24 cellular contexts compared by ENCODE assay signal in genomic region chr16:51550785-51551184, GRCh38.
DNase-seq lines count a peak whose midpoint lies in the region; ATAC-seq, FAIRE-seq and TF ChIP-seq lines count a peak whose summit lies in the region.
"Had no signal": no experiment of that assay in that cellular context is flagged by ENCODE, and none has a peak within 500 bp of the region (broad histone marks: within the 10 kb centered on the region; RNA-seq: fewer than 3 reads in every experiment).

No MANE protein-coding gene starts in this region.

- 55% methylated on average over 2 of the region's 2 CpGs for WGBS in A549 (ENCODE audit: missing lambda C conversion rate)
- 41% methylated on average over 2 of the region's 2 CpGs for WGBS in esophagus muscularis mucosa

- POLR2A ChIA-PET in A549 (lab: Yijun Ruan, JAX), result no interaction called here

- H3K4me3 Mint-ChIP-seq in progenitor cell of endocrine pancreas (ENCODE audit: low read depth), result no peak overlapping the region
- H3K4me3 Mint-ChIP-seq: CD4-positive, alpha-beta T cell; GM23338; IgD-negative memory B cell had no signal

- no peak overlapping the region for H3K27ac Mint-ChIP-seq in progenitor cell of endocrine pancreas
- H3K27ac Mint-ChIP-seq: CD4-positive, alpha-beta T cell; GM23338; IgD-negative memory B cell had no signal

- TF ChIP-seq CTCF in A549 (IDR thresholded peaks at IDR 0.05) (no peak), esophagus muscularis mucosa (IDR thresholded peaks at IDR 0.05) (no peak), progenitor cell of endocrine pancreas (IDR thresholded peaks at IDR 0.05; ENCODE audit: unreplicated experiment) (no peak)

- intact Hi-C loops in esophagus muscularis mucosa (cut with DNase I), result no loop called here

- TF ChIP-seq EP300 in A549 (IDR thresholded peaks at IDR 0.05) (no peak), esophagus muscularis mucosa (IDR thresholded peaks at IDR 0.05) (no peak)

- H3K36me3 Mint-ChIP-seq in progenitor cell of endocrine pancreas (ENCODE audit: insufficient read depth), result no peaks in the 10 kb centered on the region
- H3K36me3 Mint-ChIP-seq: IgD-negative memory B cell had no signal

- TF ChIP-seq POLR2A in A549 (IDR thresholded peaks at IDR 0.05; ENCODE audit: low read length) (no peak), esophagus muscularis mucosa (IDR thresholded peaks at IDR 0.05; ENCODE audit: low read depth) (no peak)

- no peaks in the 10 kb centered on the region for H3K27me3 ChIP-seq in HAP-1 (ENCODE audit: low read depth)
- peaks cover 0 to 7% (median 0%) of the 10 kb centered on the region in 4 donors for H3K27me3 ChIP-seq in esophagus muscularis mucosa
- H3K27me3 ChIP-seq: BLaER1 had no signal

- H3K4me2 ChIP-seq in A549, result no peak overlapping the region
- H3K4me2 ChIP-seq: BLaER1, GM23338, SK-N-SH had no signal

- FAIRE-seq in A549 (lab: Jason Lieb, UNC), result no peak
- FAIRE-seq: HTR-8/SVneo had no signal

- CTCF ChIA-PET in A549 (lab: Yijun Ruan, JAX), result interaction anchor here (0.6 to 1.5 kb wide), 2 partner anchors 34 to 255 kb away, joined by 3 read pairs; no protein-coding TSS in a partner anchor

- H3K9me3 Mint-ChIP-seq in progenitor cell of endocrine pancreas (ENCODE audit: low read depth), result no peaks in the 10 kb centered on the region
- H3K9me3 Mint-ChIP-seq: GM23338 had no signal

- ATAC-seq in A549, result no peak
- no peak for ATAC-seq in GM21367 (IDR thresholded peaks at IDR 0.05; ENCODE audit: unreplicated experiment)
- no peak for ATAC-seq in HG02973 (IDR thresholded peaks at IDR 0.05; ENCODE audit: unreplicated experiment)
- ATAC-seq: GM23338, HCT116 had no signal

- no peak for DNase-seq in A549 (ENCODE audit: low read depth in 1 of 2, low spot score in 1 of 2)
- peak; percentile 48 to 51 for DNase-seq in HAP-1 (ENCODE audit: low spot score in 2 of 2)
- DNase-seq in NCI-H526 (lab: John Stamatoyannopoulos, UW), result peak; percentile 19 to 50
- peak; percentile 17 for DNase-seq in esophagus muscularis mucosa (ENCODE audit: extremely low spot score)
- DNase-seq in progenitor cell of endocrine pancreas (ENCODE audit: low spot score, unreplicated experiment), result no peak
- DNase-seq: ACHN; CD4-positive, alpha-beta T cell; COR-L47; DMS79 treated with DMSO at 0.1 percent for 48 hours; Karpas-422; NCI-H1436 treated with DMSO at 0.1 percent for 48 hours; NCI-H2171 treated with DMSO at 0.1 percent for 48 hours; NK-92 treated with Interleukin-12 subunit alpha and Interleukin-12 subunit beta, amount 100 ng/mL, for 24 hours; SIG-M5; SK-N-SH; T-helper 2 cell had no signal

- no peak for TF ChIP-seq RAD21 in A549 (conservative IDR thresholded peaks at IDR 0.05 in 1 of 2, IDR thresholded peaks at IDR 0.05 in 1 of 2)

- H3K4me3 ChIP-seq in A549 (no peak overlapping the region), HAP-1 (no peak overlapping the region), esophagus muscularis mucosa (no peak overlapping the region)
- H3K4me3 ChIP-seq: BLaER1, GM23338 had no signal

- H3K27me3 Mint-ChIP-seq in progenitor cell of endocrine pancreas, result peaks cover 23% of the 10 kb centered on the region
- H3K27me3 Mint-ChIP-seq: CD4-positive, alpha-beta T cell had no signal

- in situ Hi-C loops in HAP-1 (cut with MboI; ENCODE audit: low sequenced_read_pairs), result no loop called here

- peak overlapping the region; percentile 7 to 16; a peak in 1 of 6 replicates for H3K27ac ChIP-seq in A549
- no peak overlapping the region for H3K27ac ChIP-seq in esophagus muscularis mucosa (replicated peaks in 1 of 4)
- H3K27ac ChIP-seq: BLaER1, RWPE1 had no signal

- no peaks in the 10 kb centered on the region for H3K36me3 ChIP-seq in HAP-1 (replicated peaks)
- no peaks in the 10 kb centered on the region for H3K36me3 ChIP-seq in esophagus muscularis mucosa
- H3K36me3 ChIP-seq: BLaER1 had no signal

- H3K9me3 ChIP-seq in A549, result no peaks in the 10 kb centered on the region
- no peaks in the 10 kb centered on the region for H3K9me3 ChIP-seq in HAP-1
- H3K9me3 ChIP-seq in esophagus muscularis mucosa, result peaks cover 0 to 3% (median 0%) of the 10 kb centered on the region in 4 donors
- H3K9me3 ChIP-seq: BLaER1, SK-N-SH had no signal

- H3K4me1 Mint-ChIP-seq in progenitor cell of endocrine pancreas (ENCODE audit: low read depth), result peaks cover 21% of the 10 kb centered on the region
- H3K4me1 Mint-ChIP-seq: IgD-negative memory B cell had no signal

- H3K4me1 ChIP-seq in A549 (peaks cover 2% of the 10 kb centered on the region), HAP-1 (peaks cover 17% of the 10 kb centered on the region), esophagus muscularis mucosa (no peaks in the 10 kb centered on the region)

TF ChIP-seq in A549, 52 proteins besides CTCF, POLR2A, EP300 and RAD21:
- no peak for TF ChIP-seq HES2 (IDR thresholded peaks at IDR 0.05)
- no peak for TF ChIP-seq FOSL2 (IDR thresholded peaks at IDR 0.05)
- TF ChIP-seq FOSL2 (CRISPR knock-in tag; IDR thresholded peaks at IDR 0.05), result no peak
- no peak for TF ChIP-seq POLR2AphosphoS2 (conservative IDR thresholded peaks at IDR 0.05; ENCODE audit: low read length)
- TF ChIP-seq SREBF2 (IDR thresholded peaks at IDR 0.05), result no peak
- TF ChIP-seq RFX5 (IDR thresholded peaks at IDR 0.05), result no peak
- no peak for TF ChIP-seq CHD4 (IDR thresholded peaks at IDR 0.05; ENCODE audit: borderline replicate concordance)
- no peak for TF ChIP-seq RNF2 (IDR thresholded peaks at IDR 0.05; ENCODE audit: borderline replicate concordance, low read depth)
- TF ChIP-seq E2F6 (IDR thresholded peaks at IDR 0.05; ENCODE audit: borderline replicate concordance, low read depth), result no peak
- TF ChIP-seq USF2 (IDR thresholded peaks at IDR 0.05), result no peak
- TF ChIP-seq CBX8 (IDR thresholded peaks at IDR 0.05), result no peak
- TF ChIP-seq GATA3 (IDR thresholded peaks at IDR 0.05; ENCODE audit: borderline replicate concordance), result no peak
- TF ChIP-seq JUNB (IDR thresholded peaks at IDR 0.05), result no peak

Comparison
In these comparisons a context has a peak if more than half of its experiments do, and no peak if none do; other contexts are left out.
1. DNase-seq: peak in HAP-1 (2 of 2), NCI-H526 (2 of 2) and esophagus muscularis mucosa (single experiment); none in A549 (0 of 2) and progenitor cell of endocrine pancreas (single experiment).
2. H3K27ac ChIP-seq: peak in A549 (2 of 2); none in esophagus muscularis mucosa (0 of 4).